In the genomic region with DNA sequence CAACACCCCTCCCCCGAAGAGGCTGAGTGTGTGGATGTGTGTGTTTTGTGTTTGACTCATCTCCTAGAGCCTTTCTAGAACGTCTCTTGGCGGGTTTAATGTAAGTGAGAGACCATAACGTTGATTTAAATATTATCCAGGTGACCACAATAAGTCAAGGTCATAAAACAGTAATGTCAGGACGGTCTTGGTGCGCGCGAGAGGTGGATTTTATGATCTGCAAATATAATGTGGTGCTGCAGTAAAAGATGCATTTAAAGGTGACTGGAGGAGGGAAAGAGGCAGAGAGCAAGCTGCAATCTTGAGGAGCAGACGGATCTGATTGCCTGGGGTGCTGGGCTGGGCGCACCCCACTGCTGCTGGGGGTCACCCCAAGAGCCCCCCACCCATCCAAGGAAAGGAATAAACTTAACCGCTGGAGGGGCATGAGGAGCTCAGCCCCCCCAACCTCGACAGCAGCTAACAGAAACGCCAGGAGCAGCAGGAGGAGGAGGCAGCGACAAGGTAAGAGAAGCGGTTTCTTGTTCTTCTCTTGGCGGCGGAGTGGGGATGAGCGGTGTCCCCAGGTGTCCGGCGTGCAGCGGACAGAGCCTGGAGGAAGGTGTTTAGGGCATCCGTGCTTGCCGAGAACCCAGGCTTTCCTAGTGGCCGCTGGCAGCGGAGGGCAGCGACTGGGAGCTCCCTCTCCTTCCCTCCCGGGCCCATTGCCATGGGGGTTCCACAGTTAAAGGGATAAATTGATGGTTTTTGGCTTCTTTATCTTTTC, we compare ENCODE assay signal across 17 cellular contexts. TPM values are rescaled to one million over a fixed set of nuclear protein-coding genes. Genes with fewer than 3 reads are reported as not detected.
DNase-seq lines count a peak whose midpoint lies in the region; ATAC-seq and TF ChIP-seq lines count a peak whose summit lies in the region.
"Had no signal": no experiment of that assay in that cellular context is flagged by ENCODE, and none has a peak within 500 bp of the region (broad histone marks: within the 10 kb centered on the region; RNA-seq: fewer than 3 reads in every experiment).

No MANE protein-coding gene starts in this region.

- H3K36me3 ChIP-seq in neuronal stem cell (replicated peaks in 1 of 2; ENCODE audit: control insufficient read depth in 2 of 2, insufficient read depth in 2 of 2, low read length in 2 of 2), result no peaks in the 10 kb centered on the region
- H3K36me3 ChIP-seq: adrenal gland, BLaER1, esophagus muscularis mucosa, upper lobe of right lung had no signal

- no peak overlapping the region for H3K27ac Mint-ChIP-seq in central memory CD8-positive, alpha-beta T cell (ENCODE audit: low read depth)
- H3K27ac Mint-ChIP-seq in T-cell, result no peak overlapping the region

- H3K18ac ChIP-seq in neuronal stem cell (ENCODE audit: low read length), result no peak overlapping the region

- no peak overlapping the region for H2BK15ac ChIP-seq in neuronal stem cell (ENCODE audit: low read length)

- H3K4ac ChIP-seq in neuronal stem cell (ENCODE audit: low read length), result no peak overlapping the region

- no peak overlapping the region for H4K8ac ChIP-seq in neuronal stem cell (ENCODE audit: low read depth, low read length)

- H3K27me3 ChIP-seq in neuronal stem cell (ENCODE audit: control insufficient read depth in 3 of 3, insufficient read depth in 3 of 3, low read depth in 1 of 3, low read length in 3 of 3), result peaks cover 70 to 100% (median 100%) of the 10 kb centered on the region in 3 experiments

- no peak overlapping the region for H2AK5ac ChIP-seq in neuronal stem cell (ENCODE audit: low read depth, low read length)

- no peak overlapping the region for H2BK12ac ChIP-seq in neuronal stem cell (ENCODE audit: low read length)

- no peak for TF ChIP-seq CTCF in AG10803 (conservative IDR thresholded peaks at IDR 0.05; ENCODE audit: low read length)

- H3K4me3 Mint-ChIP-seq in central memory CD8-positive, alpha-beta T cell, result peak overlapping the region; percentile 44
- peak overlapping the region in 1 of 3 donors; percentile 25 for H3K4me3 Mint-ChIP-seq in T-cell

- no peak overlapping the region for H3K14ac ChIP-seq in neuronal stem cell (ENCODE audit: low read length)

- DNase-seq in AG10803 (ENCODE audit: low read depth) (no peak), LoVo (ENCODE audit: low spot score) (peak; percentile 69), neuronal stem cell (ENCODE audit: low spot score) (no peak), GM19240 (ENCODE audit: insufficient read length, low spot score) (no peak), T-cell (no peak)
- no peak for DNase-seq in central memory CD8-positive, alpha-beta T cell (ENCODE audit: low spot score in 2 of 2)
- DNase-seq: activated CD4-positive, alpha-beta T cell treated with anti-CD3 and anti-CD28 coated beads for 1 hour; activated T-cell treated with anti-CD3 and anti-CD28 coated beads for 4 hours; adrenal gland; posterior cingulate gyrus; upper lobe of right lung had no signal

- ATAC-seq in central memory CD8-positive, alpha-beta T cell (replicated peaks; ENCODE audit: extremely low read depth, poor library complexity, severe bottlenecking), result no peak
- ATAC-seq in T-cell (replicated peaks in 1 of 4) (no peak), GM18519 (IDR thresholded peaks at IDR 0.05; ENCODE audit: low FRiP score, unreplicated experiment) (no peak), GM21619 (IDR thresholded peaks at IDR 0.05; ENCODE audit: unreplicated experiment) (no peak)
- ATAC-seq: upper lobe of right lung had no signal

- H3K4me1 ChIP-seq in neuronal stem cell (ENCODE audit: control insufficient read depth in 2 of 2, insufficient read depth in 1 of 2, low read depth in 1 of 2, low read length in 2 of 2), result peaks cover 0 to under 1% of the 10 kb centered on the region in 2 donors
- H3K4me1 ChIP-seq: BLaER1 had no signal

- H3K23ac ChIP-seq in neuronal stem cell (ENCODE audit: low read depth, low read length, poor library complexity), result peak overlapping the region; percentile 25

- peaks cover 0 to 5% of the 10 kb centered on the region in 2 donors for H3K9me3 ChIP-seq in neuronal stem cell (replicated peaks in 1 of 2; ENCODE audit: control insufficient read depth in 2 of 2, insufficient read depth in 1 of 2, low read depth in 1 of 2, low read length in 2 of 2)
- H3K9me3 ChIP-seq: adrenal gland, esophagus muscularis mucosa, upper lobe of right lung had no signal

- no peak overlapping the region for H4K91ac ChIP-seq in neuronal stem cell (ENCODE audit: low read depth, low read length, poor library complexity)

- H3K4me3 ChIP-seq in AG10803 (ENCODE audit: low read length) (peak overlapping the region; percentile 98), neuronal stem cell (ENCODE audit: low read length in 2 of 2) (no peak overlapping the region)
- H3K4me3 ChIP-seq: adrenal gland, BLaER1, esophagus muscularis mucosa, upper lobe of right lung had no signal

- H3K9me3 Mint-ChIP-seq in central memory CD8-positive, alpha-beta T cell, result no peaks in the 10 kb centered on the region
- no peaks in the 10 kb centered on the region for H3K9me3 Mint-ChIP-seq in T-cell

- no peak overlapping the region for H2BK120ac ChIP-seq in neuronal stem cell (ENCODE audit: low read depth, low read length)

- CTCF ChIA-PET in T-cell (lab: Charles Lee), result interaction anchor here (0.6 to 0.7 kb wide), 2 partner anchors 52 to 689 kb away, joined by 3 to 4 read pairs; no protein-coding TSS in a partner anchor

- peaks cover 25% of the 10 kb centered on the region for H3K36me3 Mint-ChIP-seq in central memory CD8-positive, alpha-beta T cell (ENCODE audit: insufficient read depth)
- H3K36me3 Mint-ChIP-seq in T-cell, result no peaks in the 10 kb centered on the region

- no peak overlapping the region for H3K9ac ChIP-seq in neuronal stem cell (ENCODE audit: low read depth, low read length, poor library complexity)
- H3K9ac ChIP-seq: BLaER1 had no signal

- H2BK5ac ChIP-seq in neuronal stem cell (ENCODE audit: low read length), result no peak overlapping the region

- peaks cover 58% of the 10 kb centered on the region for H3K4me1 Mint-ChIP-seq in central memory CD8-positive, alpha-beta T cell
- H3K4me1 Mint-ChIP-seq in T-cell, result peaks cover 40 to 64% (median 56%) of the 10 kb centered on the region in 3 donors

- no peak overlapping the region for H3K27ac ChIP-seq in neuronal stem cell (replicated peaks; ENCODE audit: low read length)
- H3K27ac ChIP-seq: adrenal gland, BLaER1, esophagus muscularis mucosa, upper lobe of right lung had no signal

- no peak overlapping the region for H3K4me2 ChIP-seq in neuronal stem cell (ENCODE audit: insufficient read depth, low read length, poor library complexity, severe bottlenecking)
- H3K4me2 ChIP-seq: BLaER1 had no signal

- H3K79me1 ChIP-seq in neuronal stem cell (ENCODE audit: low read depth, low read length), result no peaks in the 10 kb centered on the region

- H2AFZ ChIP-seq in neuronal stem cell (ENCODE audit: low read length), result no peak overlapping the region

- POLR2A ChIA-PET in T-cell (lab: Charles Lee), result interaction anchor here in 1 of 2 donors (0.7 kb wide), 1 partner anchor 136 kb away, joined by 3 read pairs; no protein-coding TSS in a partner anchor

- WGBS in neuronal stem cell (ENCODE audit: extremely low coverage in 2 of 2, insufficient read length in 2 of 2, insufficient replicate concordance in 1 of 2), 2 donors, result no CpG with 5 or more reads among the region's 27 CpGs

- H3K27me3 Mint-ChIP-seq in central memory CD8-positive, alpha-beta T cell, result peaks cover 100% of the 10 kb centered on the region
- H3K27me3 Mint-ChIP-seq in T-cell, result peaks cover 86 to 93% of the 10 kb centered on the region in 2 donors

RNA-seq across cellular contexts. Expression of a gene that starts 5.5 kb away (rescaled TPM):
- polyA plus RNA-seq in neuronal stem cell (2013, experiment 1 of 2), result not detected
- not detected for polyA plus RNA-seq in neuronal stem cell (2013, experiment 2 of 2)
- under 1 TPM in 1 of 5 donors, not detected in 4; 0.30 TPM for total RNA-seq in T-cell
- total RNA-seq: esophagus muscularis mucosa; T-helper 1 cell treated with Interleukin-12 subunit alpha and Interleukin-12 subunit beta and Interleukin-4 antibody, amounts not matched to agents 30 ng/mL and 1 ng/mL, for 36 hours; upper lobe of right lung had no signal

RNA-seq across cellular contexts. Expression of a gene that starts 9.5 kb away (rescaled TPM):
- polyA plus RNA-seq in neuronal stem cell (2013, experiment 1 of 2), result not detected
- not detected for polyA plus RNA-seq in neuronal stem cell (2013, experiment 2 of 2)
- not detected for total RNA-seq in T-cell
- total RNA-seq: esophagus muscularis mucosa; T-helper 1 cell treated with Interleukin-12 subunit alpha and Interleukin-12 subunit beta and Interleukin-4 antibody, amounts not matched to agents 30 ng/mL and 1 ng/mL, for 36 hours had no signal

RNA-seq across cellular contexts. Expression of a gene that starts 15.7 kb away (rescaled TPM):
- polyA plus RNA-seq in neuronal stem cell (2013, experiment 1 of 2), result not detected
- polyA plus RNA-seq in neuronal stem cell (2013, experiment 2 of 2), result not detected
- total RNA-seq in T-cell, result not detected
- total RNA-seq: adrenal gland; esophagus muscularis mucosa; T-helper 1 cell treated with Interleukin-12 subunit alpha and Interleukin-12 subunit beta and Interleukin-4 antibody, amounts not matched to agents 30 ng/mL and 1 ng/mL, for 36 hours; upper lobe of right lung had no signal
- polyA plus RNA-seq: adrenal gland had no signal

RNA-seq across cellular contexts. Expression of a gene that starts 17.6 kb away (rescaled TPM):
- polyA plus RNA-seq in neuronal stem cell (2013, experiment 1 of 2), result not detected
- not detected for polyA plus RNA-seq in neuronal stem cell (2013, experiment 2 of 2)
- not detected for total RNA-seq in T-cell
- total RNA-seq: adrenal gland; esophagus muscularis mucosa; T-helper 1 cell treated with Interleukin-12 subunit alpha and Interleukin-12 subunit beta and Interleukin-4 antibody, amounts not matched to agents 30 ng/mL and 1 ng/mL, for 36 hours; upper lobe of right lung had no signal
- polyA plus RNA-seq: adrenal gland had no signal

RNA-seq across cellular contexts. Expression of a gene that starts 18.3 kb away (rescaled TPM):
- polyA plus RNA-seq in neuronal stem cell (2013, experiment 1 of 2), result not detected
- polyA plus RNA-seq in neuronal stem cell (2013, experiment 2 of 2), result not detected
- not detected for total RNA-seq in T-cell
- total RNA-seq: esophagus muscularis mucosa; OCI-LY7; T-helper 1 cell treated with Interleukin-12 subunit alpha and Interleukin-12 subunit beta and Interleukin-4 antibody, amounts not matched to agents 30 ng/mL and 1 ng/mL, for 36 hours had no signal
